Comparison of ENCODE assay signal across 34 cellular contexts in the genomic region with DNA sequence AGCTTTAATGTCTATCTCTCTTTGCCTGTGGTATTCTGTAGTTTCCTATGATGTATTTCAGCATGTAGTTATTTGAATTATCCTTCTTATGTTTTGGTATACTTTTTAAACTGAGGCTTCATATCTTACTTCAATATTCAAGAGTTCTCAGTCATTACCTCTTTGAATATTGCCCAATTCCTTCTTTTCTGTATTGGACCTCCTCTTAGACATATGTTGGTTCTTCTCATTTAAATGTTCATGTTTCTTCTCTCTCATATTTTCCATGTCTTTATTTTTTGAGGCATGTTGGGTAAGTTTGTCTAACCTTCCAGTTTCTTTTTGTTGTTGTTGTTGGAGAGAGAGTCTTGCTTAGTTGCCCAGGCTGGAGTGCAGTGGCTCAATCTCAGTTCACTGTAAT.
"Had no signal": no experiment of that assay in that cellular context is flagged by ENCODE, and none has a peak within 500 bp of the region (broad histone marks: within the 10 kb centered on the region; RNA-seq: fewer than 3 reads in every experiment).

No MANE protein-coding gene starts in this region.

- DNase-seq: activated effector memory CD4-positive, alpha-beta T cell treated with anti-CD3 and anti-CD28 coated beads, Interleukin-2, amount 50 U/mL, for 16 hours; activated effector memory CD4-positive, alpha-beta T cell treated with Interleukin-2 at 50 U/mL for 16 hours; activated gamma-delta T cell; activated gamma-delta T cell treated with Interleukin-2 at 50 U/mL for 16 hours; activated naive CD4-positive, alpha-beta T cell; activated naive CD4-positive, alpha-beta T cell treated with anti-CD3 and anti-CD28 coated beads for 36 hours; activated naive CD4-positive, alpha-beta T cell treated with anti-CD3 and anti-CD28 coated beads, Interleukin-2, amount 10 ng/mL, durations not matched to agents 7 days and 5 days; activated naive CD4-positive, alpha-beta T cell treated with anti-CD3 and anti-CD28 coated beads, Interleukin-2, amount 50 U/mL, for 16 hours; activated naive CD4-positive, alpha-beta T cell treated with Interleukin-2 at 50 U/mL for 16 hours; activated naive CD8-positive, alpha-beta T cell treated with anti-CD3 and anti-CD28 coated beads for 36 hours; activated naive CD8-positive, alpha-beta T cell treated with anti-CD3 and anti-CD28 coated beads, Interleukin-2, amount 10 ng/mL, durations not matched to agents 7 days and 5 days; activated naive CD8-positive, alpha-beta T cell treated with anti-CD3 and anti-CD28 coated beads, Interleukin-2, amount 50 U/mL, for 24 hours; activated T-cell treated with anti-CD3 and anti-CD28 coated beads, Interleukin-2, amount 50 U/mL, for 1 hour; activated T-cell treated with anti-CD3 and anti-CD28 coated beads, Interleukin-2, amount 50 U/mL, for 24 hours; activated T-cell treated with anti-CD3 and anti-CD28 coated beads, Interleukin-2, amount 50 U/mL, for 4 hours; activated T-cell treated with anti-CD3 and anti-CD28 coated beads, Interleukin-2, amount 50 U/mL, for 48 hours; activated T-cell treated with anti-CD3 and anti-CD28 coated beads, Interleukin-2, amount 50 U/mL, for 72 hours; adrenal gland; amniotic stem cell; amygdala; anterior cingulate cortex; aorta; body of pancreas; brain microvascular endothelial cell; caudate nucleus; central memory CD4-positive, alpha-beta T cell; cerebellar nuclear complex had no signal

- H3K36me3 ChIP-seq: adrenal gland, ascending aorta, brain microvascular endothelial cell, breast epithelium, cardiac muscle cell had no signal

- H3K27ac ChIP-seq: adrenal gland, ascending aorta, body of pancreas, brain microvascular endothelial cell, breast epithelium, cardiac muscle cell had no signal

- H3K4me1 ChIP-seq: adrenal gland, body of pancreas, breast epithelium had no signal

- H3K4me3 ChIP-seq: adrenal gland, ascending aorta, body of pancreas, breast epithelium, cardiac muscle cell had no signal

- FAIRE-seq: astrocyte, bronchial epithelial cell had no signal

- ATAC-seq: activated naive CD4-positive, alpha-beta T cell treated with anti-CD3 and anti-CD28 coated beads, Interleukin-2, amount 50 U/mL, for 72 hours; activated naive CD8-positive, alpha-beta T cell treated with anti-CD3 and anti-CD28 coated beads, Interleukin-2, amount 50 U/mL, for 24 hours; activated T-cell treated with anti-CD3 and anti-CD28 coated beads, Interleukin-2, amount 50 U/mL, for 4 hours; activated T-cell treated with anti-CD3 and anti-CD28 coated beads, Interleukin-2, amount 50 U/mL, for 72 hours; activated T-helper 17 cell treated with anti-CD3 and anti-CD28 coated beads, Interleukin-2, amount 50 U/mL, for 72 hours; body of pancreas had no signal

- H3K9me3 ChIP-seq: adrenal gland, body of pancreas had no signal

- H3K27me3 ChIP-seq: adrenal gland, ascending aorta, body of pancreas, brain microvascular endothelial cell, breast epithelium, cardiac muscle cell had no signal
